Comparison of ENCODE assay signal across 9 cellular contexts in the genomic region with DNA sequence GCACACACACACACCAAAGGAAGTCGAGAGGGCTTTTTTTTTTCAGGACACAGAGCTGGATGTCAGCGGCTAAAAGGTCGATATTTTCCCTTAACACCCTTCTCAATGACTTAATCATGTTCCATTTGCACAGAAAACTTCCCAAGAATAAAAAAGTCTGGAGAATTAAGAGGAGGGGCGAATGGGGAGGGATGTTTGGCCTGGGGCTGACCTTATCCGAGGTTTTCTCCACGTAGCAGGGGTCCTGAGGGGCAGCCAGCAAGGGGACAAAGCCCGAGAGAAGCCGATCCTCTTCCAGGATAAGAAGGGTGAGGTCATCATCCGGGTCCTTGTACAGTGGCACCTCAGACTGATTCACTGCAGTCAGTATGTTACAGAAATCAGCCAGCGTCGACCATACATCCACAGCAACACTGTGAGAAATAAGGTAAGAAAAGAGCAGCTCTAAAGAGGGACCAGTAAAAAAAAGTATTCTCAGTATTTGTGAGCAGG.
A peak's percentile ranks its signal among the peaks of the same experiment; 100 is the strongest.
DNase-seq lines count a peak whose midpoint lies in the region; ATAC-seq and TF ChIP-seq lines count a peak whose summit lies in the region.
"Had no signal": no experiment of that assay in that cellular context is flagged by ENCODE, and none has a peak within 500 bp of the region (broad histone marks: within the 10 kb centered on the region; RNA-seq: fewer than 3 reads in every experiment).

No MANE protein-coding gene starts in this region.

- no peaks in the 10 kb centered on the region for H3K27me3 ChIP-seq in esophagus muscularis mucosa
- H3K27me3 ChIP-seq in aorta (ENCODE audit: control insufficient read depth in 1 of 2, insufficient read depth in 2 of 2, low read length in 1 of 2), result no peaks in the 10 kb centered on the region

- intact Hi-C loops in Right ventricle myocardium inferior (cut with DNase I) (loop anchor here (2.0 to 10.0 kb wide), 2 partner anchors 42 to 48 kb away; no protein-coding TSS in a partner anchor), cardiac septum (cut with DNase I) (loop anchor here (1.0 to 5.0 kb wide), 5 partner anchors 43 to 114 kb away; no protein-coding TSS in a partner anchor), esophagus muscularis mucosa (cut with DNase I) (no loop called here), aorta (cut with DNase I) (loop anchor here in 1 of 2 donors (5.0 kb wide), 1 partner anchor 65 kb away; no protein-coding TSS in a partner anchor)

- TF ChIP-seq CTCF in esophagus muscularis mucosa (IDR thresholded peaks at IDR 0.05), result no peak
- no peak for TF ChIP-seq CTCF in nephron (IDR thresholded peaks at IDR 0.05; ENCODE audit: unreplicated experiment in 3 of 3)

- ATAC-seq in Right ventricle myocardium inferior (peak; percentile 26), aorta (ENCODE audit: low FRiP score) (peak; percentile 45), left lobe of liver (no peak), GM21360 (IDR thresholded peaks at IDR 0.05; ENCODE audit: unreplicated experiment) (no peak)
- ATAC-seq in stimulated activated naive CD8-positive, alpha-beta T cell treated with anti-CD3 and anti-CD28 coated beads, Interleukin-15, Interleukin-2, amounts not matched to agents 100 U/mL and 50 U/mL, for 24 hours, result no peak

- H3K9me3 ChIP-seq in esophagus muscularis mucosa, result no peaks in the 10 kb centered on the region
- H3K9me3 ChIP-seq in aorta (ENCODE audit: control insufficient read depth, low read length), result no peaks in the 10 kb centered on the region

- H3K4me1 Mint-ChIP-seq in nephron, result peaks cover 69% of the 10 kb centered on the region

- H3K4me3 ChIP-seq in esophagus muscularis mucosa (peak overlapping the region; percentile 13 to 36 (median 31)), aorta (ENCODE audit: low read length in 2 of 2) (no peak overlapping the region)

- H3K27me3 Mint-ChIP-seq in nephron (ENCODE audit: low read depth), result no peaks in the 10 kb centered on the region

- H3K27ac ChIP-seq in esophagus muscularis mucosa (replicated peaks in 1 of 4) (peak overlapping the region; percentile 86 to 93 (median 89)), aorta (ENCODE audit: low read depth in 1 of 2, low read length in 2 of 2) (peak overlapping the region; percentile 76 to 80)

- peaks cover 25% of the 10 kb centered on the region for H3K36me3 Mint-ChIP-seq in nephron (ENCODE audit: low read depth)

- WGBS in esophagus muscularis mucosa, result 27% methylated on average over 11 of the region's 11 CpGs
- WGBS in aorta, 2 donors, result 5 to 10% methylated on average over 11 of the region's 11 CpGs

- no peaks in the 10 kb centered on the region for H3K9me3 Mint-ChIP-seq in nephron

- H3K36me3 ChIP-seq in esophagus muscularis mucosa (peaks cover 5 to 26% (median 16%) of the 10 kb centered on the region in 4 donors), aorta (ENCODE audit: control insufficient read depth in 1 of 2, insufficient read depth in 2 of 2, low read length in 1 of 2) (peaks cover 0 to 5% of the 10 kb centered on the region in 2 donors)

- H3K4me1 ChIP-seq in esophagus muscularis mucosa (peaks cover 61 to 66% (median 64%) of the 10 kb centered on the region in 4 donors), aorta (ENCODE audit: control insufficient read depth in 1 of 2, insufficient read depth in 2 of 2, low read length in 2 of 2) (peaks cover 10 to 19% of the 10 kb centered on the region in 2 donors)

- H3K27ac Mint-ChIP-seq in nephron, result peak overlapping the region; percentile 96 to 99 (median 99)

- H3K4me3 Mint-ChIP-seq in nephron, result peak overlapping the region; percentile 26 to 45 (median 29)

- no peak for TF ChIP-seq EP300 in esophagus muscularis mucosa (IDR thresholded peaks at IDR 0.05)

- no peak for TF ChIP-seq POLR2A in esophagus muscularis mucosa (IDR thresholded peaks at IDR 0.05; ENCODE audit: low read depth)

- no peak for DNase-seq in Right ventricle myocardium inferior (ENCODE audit: missing footprints)
- no peak for DNase-seq in cardiac septum (ENCODE audit: low spot score)
- no peak for DNase-seq in esophagus muscularis mucosa (ENCODE audit: extremely low spot score)
- DNase-seq in aorta, result peak in 1 of 2 donors; percentile 61
- DNase-seq in stimulated activated naive CD8-positive, alpha-beta T cell treated with anti-CD3 and anti-CD28 coated beads, Interleukin-15, Interleukin-2, amounts not matched to agents 100 U/mL and 50 U/mL, for 24 hours, result no peak
- DNase-seq in left lobe of liver (ENCODE audit: low spot score), result no peak
- DNase-seq: OCI-M1 had no signal

Comparison
In these comparisons a context has a peak if more than half of its experiments do, and no peak if none do; other contexts are left out.
1. ATAC-seq: peak in Right ventricle myocardium inferior (single experiment) and aorta (single experiment); none in stimulated activated naive CD8-positive, alpha-beta T cell treated with anti-CD3 and anti-CD28 coated beads, Interleukin-15, Interleukin-2, amounts not matched to agents 100 U/mL and 50 U/mL, for 24 hours (single experiment), left lobe of liver (single experiment) and GM21360 (single experiment).
2. H3K4me3 ChIP-seq: peak in esophagus muscularis mucosa (4 of 4); none in aorta (0 of 2).